10 cellular contexts compared by ENCODE assay signal in the genomic region with DNA sequence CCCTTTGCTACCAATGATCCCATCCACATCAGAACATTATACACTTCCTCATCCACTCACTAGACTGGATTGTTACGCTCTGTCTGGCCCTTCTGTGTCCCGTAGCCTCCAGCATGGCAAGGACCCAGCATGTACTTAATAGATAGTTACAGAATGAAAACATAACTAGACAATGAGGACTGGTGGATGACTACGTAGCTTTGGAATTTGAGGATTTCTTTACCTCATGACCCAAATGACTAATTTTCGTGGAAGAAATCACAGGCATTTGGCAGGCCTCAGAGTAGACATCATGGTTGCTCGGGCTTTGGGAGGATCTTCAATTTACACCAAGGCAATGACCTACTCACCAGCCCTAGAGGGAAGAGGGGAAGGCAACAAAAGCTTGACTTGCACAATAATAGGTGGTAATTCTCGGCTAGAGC.
A peak's percentile ranks its signal among the peaks of the same experiment; 100 is the strongest.
DNase-seq lines count a peak whose midpoint lies in the region; ATAC-seq and TF ChIP-seq lines count a peak whose summit lies in the region.
"Had no signal": no experiment of that assay in that cellular context is flagged by ENCODE, and none has a peak within 500 bp of the region (broad histone marks: within the 10 kb centered on the region; RNA-seq: fewer than 3 reads in every experiment).

No MANE protein-coding gene starts in this region.

- peak; percentile 82 for DNase-seq in AG09319 (ENCODE audit: extremely low read depth, low read depth)
- DNase-seq in NCI-H69 (lab: John Stamatoyannopoulos, UW), result peak; percentile 52
- peak; percentile 57 for DNase-seq in epidermal melanocyte (ENCODE audit: insufficient read length, low spot score)
- DNase-seq in myocyte (ENCODE audit: low read depth), result peak; percentile 79
- DNase-seq in WTC11 (ENCODE audit: low spot score), result no peak
- DNase-seq in NOMO-1 treated with DMSO at 0.1 percent for 48 hours (lab: John Stamatoyannopoulos, UW; ENCODE audit: unreplicated experiment), result no peak
- DNase-seq: DND-41; effector CD8-positive, alpha-beta T cell had no signal

- H3K27ac Mint-ChIP-seq in WTC11, result no peak overlapping the region

- H3K27me3 Mint-ChIP-seq in WTC11 (ENCODE audit: low read depth), result no peaks in the 10 kb centered on the region

- CTCF ChIA-PET in WTC11 (lab: Charles Lee), result no interaction called here

- ATAC-seq in GM21360 (IDR thresholded peaks at IDR 0.05; ENCODE audit: unreplicated experiment), result no peak
- ATAC-seq in WTC11, result no peak
- ATAC-seq in HG02870 (IDR thresholded peaks at IDR 0.05; ENCODE audit: unreplicated experiment), result no peak

- H3K4me1 Mint-ChIP-seq in WTC11, result peaks cover 15% of the 10 kb centered on the region

- H3K9me3 Mint-ChIP-seq in WTC11, result peaks cover 6% of the 10 kb centered on the region; the same call in 1 of the 2 replicates

- H3K36me3 Mint-ChIP-seq in WTC11, result no peaks in the 10 kb centered on the region

- POLR2A ChIA-PET in WTC11 (lab: Charles Lee), result no interaction called here

- TF ChIP-seq CTCF in AG09319 (IDR thresholded peaks at IDR 0.05; ENCODE audit: low read depth, low read length) (no peak), WTC11 (IDR thresholded peaks at IDR 0.05) (no peak)

- no peak overlapping the region for H3K4me3 Mint-ChIP-seq in WTC11

TF ChIP-seq in WTC11, 78 proteins besides CTCF, POLR2A, EP300 and RAD21:
- no peak for TF ChIP-seq EMX1 (CRISPR knock-in tag; IDR thresholded peaks at IDR 0.05)
- TF ChIP-seq FOXK1 (CRISPR knock-in tag; IDR thresholded peaks at IDR 0.05), result no peak
- no peak for TF ChIP-seq PRRX2 (CRISPR knock-in tag; IDR thresholded peaks at IDR 0.05)
- TF ChIP-seq, protein P1, sequence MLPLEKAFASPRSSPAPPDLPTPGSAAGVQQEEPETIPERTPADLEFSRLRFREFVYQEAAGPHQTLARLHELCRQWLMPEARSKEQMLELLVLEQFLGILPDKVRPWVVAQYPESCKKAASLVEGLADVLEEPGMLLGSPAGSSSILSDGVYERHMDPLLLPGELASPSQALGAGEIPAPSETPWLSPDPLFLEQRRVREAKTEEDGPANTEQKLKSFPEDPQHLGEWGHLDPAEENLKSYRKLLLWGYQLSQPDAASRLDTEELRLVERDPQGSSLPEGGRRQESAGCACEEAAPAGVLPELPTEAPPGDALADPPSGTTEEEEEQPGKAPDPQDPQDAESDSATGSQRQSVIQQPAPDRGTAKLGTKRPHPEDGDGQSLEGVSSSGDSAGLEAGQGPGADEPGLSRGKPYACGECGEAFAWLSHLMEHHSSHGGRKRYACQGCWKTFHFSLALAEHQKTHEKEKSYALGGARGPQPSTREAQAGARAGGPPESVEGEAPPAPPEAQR (CRISPR knock-in tag; IDR thresholded peaks at IDR 0.05), result no peak
- TF ChIP-seq, protein P2, sequence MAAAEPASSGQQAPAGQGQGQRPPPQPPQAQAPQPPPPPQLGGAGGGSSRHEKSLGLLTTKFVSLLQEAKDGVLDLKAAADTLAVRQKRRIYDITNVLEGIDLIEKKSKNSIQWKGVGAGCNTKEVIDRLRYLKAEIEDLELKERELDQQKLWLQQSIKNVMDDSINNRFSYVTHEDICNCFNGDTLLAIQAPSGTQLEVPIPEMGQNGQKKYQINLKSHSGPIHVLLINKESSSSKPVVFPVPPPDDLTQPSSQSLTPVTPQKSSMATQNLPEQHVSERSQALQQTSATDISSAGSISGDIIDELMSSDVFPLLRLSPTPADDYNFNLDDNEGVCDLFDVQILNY (CRISPR knock-in tag; IDR thresholded peaks at IDR 0.05), result no peak
- TF ChIP-seq, protein P3, sequence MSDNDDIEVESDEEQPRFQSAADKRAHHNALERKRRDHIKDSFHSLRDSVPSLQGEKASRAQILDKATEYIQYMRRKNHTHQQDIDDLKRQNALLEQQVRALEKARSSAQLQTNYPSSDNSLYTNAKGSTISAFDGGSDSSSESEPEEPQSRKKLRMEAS (CRISPR knock-in tag; IDR thresholded peaks at IDR 0.05), result no peak
- TF ChIP-seq CBFB (CRISPR knock-in tag; IDR thresholded peaks at IDR 0.05; ENCODE audit: low read depth), result no peak
- TF ChIP-seq, protein P4, sequence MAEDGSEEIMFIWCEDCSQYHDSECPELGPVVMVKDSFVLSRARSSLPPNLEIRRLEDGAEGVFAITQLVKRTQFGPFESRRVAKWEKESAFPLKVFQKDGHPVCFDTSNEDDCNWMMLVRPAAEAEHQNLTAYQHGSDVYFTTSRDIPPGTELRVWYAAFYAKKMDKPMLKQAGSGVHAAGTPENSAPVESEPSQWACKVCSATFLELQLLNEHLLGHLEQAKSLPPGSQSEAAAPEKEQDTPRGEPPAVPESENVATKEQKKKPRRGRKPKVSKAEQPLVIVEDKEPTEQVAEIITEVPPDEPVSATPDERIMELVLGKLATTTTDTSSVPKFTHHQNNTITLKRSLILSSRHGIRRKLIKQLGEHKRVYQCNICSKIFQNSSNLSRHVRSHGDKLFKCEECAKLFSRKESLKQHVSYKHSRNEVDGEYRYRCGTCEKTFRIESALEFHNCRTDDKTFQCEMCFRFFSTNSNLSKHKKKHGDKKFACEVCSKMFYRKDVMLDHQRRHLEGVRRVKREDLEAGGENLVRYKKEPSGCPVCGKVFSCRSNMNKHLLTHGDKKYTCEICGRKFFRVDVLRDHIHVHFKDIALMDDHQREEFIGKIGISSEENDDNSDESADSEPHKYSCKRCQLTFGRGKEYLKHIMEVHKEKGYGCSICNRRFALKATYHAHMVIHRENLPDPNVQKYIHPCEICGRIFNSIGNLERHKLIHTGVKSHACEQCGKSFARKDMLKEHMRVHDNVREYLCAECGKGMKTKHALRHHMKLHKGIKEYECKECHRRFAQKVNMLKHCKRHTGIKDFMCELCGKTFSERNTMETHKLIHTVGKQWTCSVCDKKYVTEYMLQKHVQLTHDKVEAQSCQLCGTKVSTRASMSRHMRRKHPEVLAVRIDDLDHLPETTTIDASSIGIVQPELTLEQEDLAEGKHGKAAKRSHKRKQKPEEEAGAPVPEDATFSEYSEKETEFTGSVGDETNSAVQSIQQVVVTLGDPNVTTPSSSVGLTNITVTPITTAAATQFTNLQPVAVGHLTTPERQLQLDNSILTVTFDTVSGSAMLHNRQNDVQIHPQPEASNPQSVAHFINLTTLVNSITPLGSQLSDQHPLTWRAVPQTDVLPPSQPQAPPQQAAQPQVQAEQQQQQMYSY (CRISPR knock-in tag; IDR thresholded peaks at IDR 0.05), result no peak
- no peak for TF ChIP-seq ELF4 (CRISPR knock-in tag; IDR thresholded peaks at IDR 0.05; ENCODE audit: low read depth)
- no peak for TF ChIP-seq SMAD3 (CRISPR knock-in tag; IDR thresholded peaks at IDR 0.05; ENCODE audit: borderline replicate concordance)
- TF ChIP-seq, protein P5, sequence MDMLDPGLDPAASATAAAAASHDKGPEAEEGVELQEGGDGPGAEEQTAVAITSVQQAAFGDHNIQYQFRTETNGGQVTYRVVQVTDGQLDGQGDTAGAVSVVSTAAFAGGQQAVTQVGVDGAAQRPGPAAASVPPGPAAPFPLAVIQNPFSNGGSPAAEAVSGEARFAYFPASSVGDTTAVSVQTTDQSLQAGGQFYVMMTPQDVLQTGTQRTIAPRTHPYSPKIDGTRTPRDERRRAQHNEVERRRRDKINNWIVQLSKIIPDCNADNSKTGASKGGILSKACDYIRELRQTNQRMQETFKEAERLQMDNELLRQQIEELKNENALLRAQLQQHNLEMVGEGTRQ (CRISPR knock-in tag; IDR thresholded peaks at IDR 0.05), result no peak
- TF ChIP-seq ZBTB21 (CRISPR knock-in tag; IDR thresholded peaks at IDR 0.05; ENCODE audit: borderline replicate concordance), result no peak
- no peak for TF ChIP-seq NR2C2 (CRISPR knock-in tag; IDR thresholded peaks at IDR 0.05)
- TF ChIP-seq MYBL2 (CRISPR knock-in tag; IDR thresholded peaks at IDR 0.05), result no peak

Comparison
In these comparisons a context has a peak if more than half of its experiments do, and no peak if none do; other contexts are left out.
1. DNase-seq: peak in AG09319 (single experiment), NCI-H69 (single experiment), epidermal melanocyte (single experiment) and myocyte (single experiment); none in WTC11 (single experiment) and NOMO-1 treated with DMSO at 0.1 percent for 48 hours (single experiment).